8 cellular contexts compared by ENCODE assay signal in the genomic region with DNA sequence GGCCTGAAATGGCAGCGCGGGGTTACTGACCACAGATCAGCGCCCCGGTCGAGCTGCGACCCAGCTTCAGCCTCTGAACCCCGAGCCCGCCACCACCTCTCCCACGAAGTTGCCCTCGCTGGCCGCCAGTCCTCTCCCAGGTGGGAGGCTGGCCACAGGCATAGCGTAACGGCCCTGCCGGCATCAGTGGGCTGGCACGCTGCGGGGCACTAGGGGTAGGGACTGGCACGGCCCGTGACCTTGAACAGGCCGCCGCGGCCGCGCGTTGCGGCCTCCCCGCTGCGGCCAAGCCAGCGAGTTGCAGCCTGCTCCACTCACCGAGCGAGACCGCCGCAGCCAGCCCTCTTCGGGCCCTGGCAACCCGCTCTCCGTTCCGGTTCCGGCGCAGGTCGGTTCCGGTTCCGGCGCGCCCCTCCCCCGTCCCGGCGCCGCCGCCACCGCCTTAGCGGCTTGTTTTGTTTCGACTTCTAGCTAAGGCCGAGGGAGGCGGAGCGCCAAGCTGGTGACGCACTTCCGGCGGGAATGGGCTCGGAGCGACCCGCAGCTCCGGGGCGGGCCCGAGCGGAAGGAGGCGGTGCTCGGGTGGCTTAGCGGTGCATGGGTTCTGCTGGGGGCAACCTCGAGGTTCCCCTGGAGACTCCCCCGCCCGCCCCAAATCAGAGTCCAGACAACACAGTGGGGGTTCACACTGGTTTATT. TPM values are rescaled to one million over a fixed set of nuclear protein-coding genes. Genes with fewer than 3 reads are reported as not detected.
DNase-seq lines count a peak whose midpoint lies in the region; ATAC-seq and TF ChIP-seq lines count a peak whose summit lies in the region.

A gene with protein sequence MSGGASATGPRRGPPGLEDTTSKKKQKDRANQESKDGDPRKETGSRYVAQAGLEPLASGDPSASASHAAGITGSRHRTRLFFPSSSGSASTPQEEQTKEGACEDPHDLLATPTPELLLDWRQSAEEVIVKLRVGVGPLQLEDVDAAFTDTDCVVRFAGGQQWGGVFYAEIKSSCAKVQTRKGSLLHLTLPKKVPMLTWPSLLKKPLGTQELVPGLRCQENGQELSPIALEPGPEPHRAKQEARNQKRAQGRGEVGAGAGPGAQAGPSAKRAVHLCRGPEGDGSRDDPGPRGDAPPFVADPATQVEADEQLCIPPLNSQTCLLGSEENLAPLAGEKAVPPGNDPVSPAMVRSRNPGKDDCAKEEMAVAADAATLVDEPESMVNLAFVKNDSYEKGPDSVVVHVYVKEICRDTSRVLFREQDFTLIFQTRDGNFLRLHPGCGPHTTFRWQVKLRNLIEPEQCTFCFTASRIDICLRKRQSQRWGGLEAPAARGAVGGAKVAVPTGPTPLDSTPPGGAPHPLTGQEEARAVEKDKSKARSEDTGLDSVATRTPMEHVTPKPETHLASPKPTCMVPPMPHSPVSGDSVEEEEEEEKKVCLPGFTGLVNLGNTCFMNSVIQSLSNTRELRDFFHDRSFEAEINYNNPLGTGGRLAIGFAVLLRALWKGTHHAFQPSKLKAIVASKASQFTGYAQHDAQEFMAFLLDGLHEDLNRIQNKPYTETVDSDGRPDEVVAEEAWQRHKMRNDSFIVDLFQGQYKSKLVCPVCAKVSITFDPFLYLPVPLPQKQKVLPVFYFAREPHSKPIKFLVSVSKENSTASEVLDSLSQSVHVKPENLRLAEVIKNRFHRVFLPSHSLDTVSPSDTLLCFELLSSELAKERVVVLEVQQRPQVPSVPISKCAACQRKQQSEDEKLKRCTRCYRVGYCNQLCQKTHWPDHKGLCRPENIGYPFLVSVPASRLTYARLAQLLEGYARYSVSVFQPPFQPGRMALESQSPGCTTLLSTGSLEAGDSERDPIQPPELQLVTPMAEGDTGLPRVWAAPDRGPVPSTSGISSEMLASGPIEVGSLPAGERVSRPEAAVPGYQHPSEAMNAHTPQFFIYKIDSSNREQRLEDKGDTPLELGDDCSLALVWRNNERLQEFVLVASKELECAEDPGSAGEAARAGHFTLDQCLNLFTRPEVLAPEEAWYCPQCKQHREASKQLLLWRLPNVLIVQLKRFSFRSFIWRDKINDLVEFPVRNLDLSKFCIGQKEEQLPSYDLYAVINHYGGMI (N-terminal part only) (minus strand): TSS at position 386 of the 698 bp plus-strand sequence. CDS start 1,678 bp downstream, outside the sequence.

- DNase-seq in CD4-positive, alpha-beta T cell: peak; percentile 86 to 95 (median 93)
- DNase-seq in NOMO-1 treated with DMSO at 0.1 percent for 48 hours (lab: John Stamatoyannopoulos, UW; ENCODE audit: unreplicated experiment) (peak; percentile 79), mesendoderm (peak; percentile 94)
- peak; percentile 84 to 88 for DNase-seq in activated CD8-positive, alpha-beta memory T cell treated with anti-CD3 and anti-CD28 coated beads for 4 hours (ENCODE audit: low read depth in 2 of 2)
- DNase-seq in effector memory CD4-positive, alpha-beta T cell: peak; percentile 90 to 92 (median 90)
- peak; percentile 80 for DNase-seq in stimulated activated CD8-positive, alpha-beta memory T cell treated with anti-CD3 and anti-CD28 coated beads, Interleukin-15, amount 100 ng/mL, for 1 hour (ENCODE audit: low read depth)

- H3K9me3 Mint-ChIP-seq in CD4-positive, alpha-beta T cell: no peaks in the 10 kb centered on the region

- H3K79me1 ChIP-seq in mesendoderm (ENCODE audit: low read length): peaks cover 7% of the 10 kb centered on the region

- no peak within 1 kb of the TSS for H4K8ac ChIP-seq in mesendoderm (ENCODE audit: low read depth, low read length)

- peak within 1 kb of the TSS; percentile 94 for H3K23ac ChIP-seq in mesendoderm (ENCODE audit: low read length)

- H3K27ac Mint-ChIP-seq in CD4-positive, alpha-beta T cell: peak within 1 kb of the TSS; percentile 95

- no peaks in the 10 kb centered on the region for H3K27me3 Mint-ChIP-seq in CD4-positive, alpha-beta T cell

- peaks cover 34% of the 10 kb centered on the region for H3K36me3 Mint-ChIP-seq in CD4-positive, alpha-beta T cell (ENCODE audit: low read depth)

- H3K4ac ChIP-seq in mesendoderm (ENCODE audit: low read depth, low read length): no peak within 1 kb of the TSS

- peak within 1 kb of the TSS; percentile 99 for H3K9ac ChIP-seq in mesendoderm (ENCODE audit: low read length)

- no peak for TF ChIP-seq CTCF in CD4-positive, alpha-beta T cell (IDR thresholded peaks at IDR 0.05)

- H3K56ac ChIP-seq in mesendoderm (ENCODE audit: low read length): peak within 1 kb of the TSS; percentile 99

- H2BK5ac ChIP-seq in mesendoderm (ENCODE audit: low read length): peak within 1 kb of the TSS; percentile 52

- peak within 1 kb of the TSS; percentile 93 for H3K4me3 Mint-ChIP-seq in CD4-positive, alpha-beta T cell

- H3K18ac ChIP-seq in mesendoderm (ENCODE audit: low read length): no peak within 1 kb of the TSS

- H4K5ac ChIP-seq in mesendoderm (ENCODE audit: low read length): no peak within 1 kb of the TSS

- H2AK5ac ChIP-seq in mesendoderm (ENCODE audit: low read length): peak within 1 kb of the TSS; percentile 2

- WGBS in mesendoderm (ENCODE audit: extremely low coverage, insufficient coverage, low lambda C conversion rate): no CpG with 5 or more reads among the region's 70 CpGs

- no peaks in the 10 kb centered on the region for H3K27me3 ChIP-seq in CD4-positive, alpha-beta T cell (ENCODE audit: control insufficient read depth, insufficient read depth, low read length)
- no peaks in the 10 kb centered on the region for H3K27me3 ChIP-seq in effector memory CD4-positive, alpha-beta T cell (replicated peaks; ENCODE audit: control insufficient read depth, insufficient read depth, low read length, poor library complexity, severe bottlenecking)
- no peaks in the 10 kb centered on the region for H3K27me3 ChIP-seq in mesendoderm (ENCODE audit: insufficient read depth, low read length, poor library complexity)

- no peak within 1 kb of the TSS for H2BK120ac ChIP-seq in mesendoderm (ENCODE audit: low read depth, low read length)

- POLR2A ChIA-PET in CD4-positive, alpha-beta T cell (lab: Charles Lee): interaction anchor here (0.6 to 3.3 kb wide), 26 partner anchors 11 to 1245 kb away, joined by 3 to 92 read pairs (median 4); a partner anchor contains a TSS

- intact Hi-C loops in CD4-positive, alpha-beta T cell (cut with DNase I, micrococcal nuclease): loop anchor here (1.0 to 10.0 kb wide), 6 partner anchors 16 to 554 kb away; a partner anchor contains a TSS

- peaks cover 23% of the 10 kb centered on the region for H3K4me1 ChIP-seq in effector memory CD4-positive, alpha-beta T cell (ENCODE audit: control insufficient read depth, insufficient read depth, low read length, poor library complexity, severe bottlenecking)
- H3K4me1 ChIP-seq in mesendoderm (ENCODE audit: control insufficient read depth, low read depth, low read length): peaks cover 2% of the 10 kb centered on the region

- H2BK15ac ChIP-seq in mesendoderm (replicated peaks; ENCODE audit: low read depth): no peak within 1 kb of the TSS

- peak within 1 kb of the TSS; percentile 45 for H3K4me2 ChIP-seq in mesendoderm (ENCODE audit: low read length)

- CTCF ChIA-PET in CD4-positive, alpha-beta T cell (lab: Charles Lee): interaction anchor here (1.4 to 3.5 kb wide), 4 partner anchors 27 to 99 kb away, joined by 3 to 27 read pairs (median 8); a partner anchor contains a TSS

- peaks cover 8% of the 10 kb centered on the region for H3K79me2 ChIP-seq in mesendoderm (ENCODE audit: control insufficient read depth, insufficient read depth, low read length)

- H3K4me1 Mint-ChIP-seq in CD4-positive, alpha-beta T cell (ENCODE audit: low read depth): peaks cover 23% of the 10 kb centered on the region

- H3K36me3 ChIP-seq in effector memory CD4-positive, alpha-beta T cell (ENCODE audit: control insufficient read depth, insufficient read depth, low read length): peaks cover 31% of the 10 kb centered on the region
- H3K36me3 ChIP-seq in mesendoderm (ENCODE audit: control insufficient read depth, insufficient read depth, low read length): peaks cover 3% of the 10 kb centered on the region

- peak within 1 kb of the TSS; percentile 81 for H3K4me3 ChIP-seq in effector memory CD4-positive, alpha-beta T cell (ENCODE audit: insufficient read depth, low read depth, low read length, poor library complexity, severe bottlenecking)
- H3K4me3 ChIP-seq in mesendoderm (ENCODE audit: low read length): peak within 1 kb of the TSS; percentile 92

- no peaks in the 10 kb centered on the region for H3K9me3 ChIP-seq in CD4-positive, alpha-beta T cell (ENCODE audit: control insufficient read depth, low read length)
- H3K9me3 ChIP-seq in effector memory CD4-positive, alpha-beta T cell (ENCODE audit: control insufficient read depth, low read length): no peaks in the 10 kb centered on the region

- H3K27ac ChIP-seq in CD4-positive, alpha-beta T cell (ENCODE audit: low read depth, low read length): peak within 1 kb of the TSS; percentile 87
- H3K27ac ChIP-seq in effector memory CD4-positive, alpha-beta T cell (ENCODE audit: insufficient read depth, low read length, poor library complexity, severe bottlenecking): peak within 1 kb of the TSS; percentile 90
- peak within 1 kb of the TSS; percentile 83 for H3K27ac ChIP-seq in mesendoderm (ENCODE audit: low read depth, low read length)

- peak; percentile 91 for ATAC-seq in CD4-positive, alpha-beta T cell (ENCODE audit: poor library complexity)
- peak; percentile 87 for ATAC-seq in GM19372 (IDR thresholded peaks at IDR 0.05; ENCODE audit: low read depth, unreplicated experiment)
- ATAC-seq in HG03571 (IDR thresholded peaks at IDR 0.05; ENCODE audit: unreplicated experiment): peak; percentile 83

RNA-seq across cellular contexts. Expression of the gene that starts here (rescaled TPM):
- total RNA-seq in CD4-positive, alpha-beta T cell: 10 to 100 TPM; 84.9 to 86.2 TPM
- polyA plus RNA-seq in mesendoderm (2013, experiment 1 of 2): 21.6 TPM
- polyA plus RNA-seq in mesendoderm (2013, experiment 2 of 2): 23.3 TPM

Comparison
In these comparisons a context has a peak if more than half of its experiments do, and no peak if none do; other contexts are left out.
1. Peak in every context shown above with its lines: DNase-seq, ATAC-seq, H3K4me3 ChIP-seq and H3K27ac ChIP-seq.